9 cellular contexts compared by ENCODE assay signal in genomic region chr10:46285300-46285699, GRCh38. TPM values are rescaled to one million over a fixed set of nuclear protein-coding genes. Genes with fewer than 3 reads are reported as not detected.
DNase-seq lines count a peak whose midpoint lies in the region; ATAC-seq and TF ChIP-seq lines count a peak whose summit lies in the region.
"Had no signal": no experiment of that assay in that cellular context is flagged by ENCODE, and none has a peak within 500 bp of the region (broad histone marks: within the 10 kb centered on the region; RNA-seq: fewer than 3 reads in every experiment).

No MANE protein-coding gene starts in this region.

- intact Hi-C loops in activated naive CD4-positive, alpha-beta T cell treated with anti-CD3 and anti-CD28 coated beads for 36 hours (cut with micrococcal nuclease): loop anchor here (2.0 kb wide), 1 partner anchor 178 kb away; no protein-coding TSS in a partner anchor
- intact Hi-C loops in activated T-helper 1 cell treated with anti-CD3 and anti-CD28 coated beads, Interleukin-12 subunit alpha, Interleukin-12 subunit beta, Interleukin-2, Interleukin-4 antibody, amounts not matched to agents 30 ng/mL and 10 ng/mL and 1 ng/mL, durations not matched to agents 14 hours and 24 hours and 36 hours (cut with micrococcal nuclease): loop anchor here (2.0 kb wide), 1 partner anchor 262 kb away; no protein-coding TSS in a partner anchor

- H3K27me3 ChIP-seq in layer of hippocampus (ENCODE audit: control insufficient read depth, insufficient read depth, low read length): no peaks in the 10 kb centered on the region

- H3K27ac ChIP-seq in layer of hippocampus (ENCODE audit: low read depth, low read length): peak overlapping the region; percentile 88

- no peaks in the 10 kb centered on the region for H3K36me3 Mint-ChIP-seq in activated naive CD4-positive, alpha-beta T cell treated with anti-CD3 and anti-CD28 coated beads for 36 hours (ENCODE audit: low read depth)
- H3K36me3 Mint-ChIP-seq in activated T-helper 1 cell treated with anti-CD3 and anti-CD28 coated beads, Interleukin-12 subunit alpha, Interleukin-12 subunit beta, Interleukin-2, Interleukin-4 antibody, amounts not matched to agents 30 ng/mL and 10 ng/mL and 1 ng/mL, durations not matched to agents 14 hours and 24 hours and 36 hours (ENCODE audit: low read depth): no peaks in the 10 kb centered on the region
- H3K36me3 Mint-ChIP-seq in type B pancreatic cell: no peaks in the 10 kb centered on the region

- CTCF ChIA-PET in activated naive CD4-positive, alpha-beta T cell treated with anti-CD3 and anti-CD28 coated beads for 36 hours (lab: Charles Lee): no interaction called here

- H3K9me3 Mint-ChIP-seq in activated naive CD4-positive, alpha-beta T cell treated with anti-CD3 and anti-CD28 coated beads for 36 hours: no peaks in the 10 kb centered on the region
- H3K9me3 Mint-ChIP-seq in activated T-helper 1 cell treated with anti-CD3 and anti-CD28 coated beads, Interleukin-12 subunit alpha, Interleukin-12 subunit beta, Interleukin-2, Interleukin-4 antibody, amounts not matched to agents 30 ng/mL and 10 ng/mL and 1 ng/mL, durations not matched to agents 14 hours and 24 hours and 36 hours: no peaks in the 10 kb centered on the region
- no peaks in the 10 kb centered on the region for H3K9me3 Mint-ChIP-seq in type B pancreatic cell

- peaks cover 19% of the 10 kb centered on the region for H3K4me1 Mint-ChIP-seq in activated naive CD4-positive, alpha-beta T cell treated with anti-CD3 and anti-CD28 coated beads for 36 hours (ENCODE audit: low read depth)
- peaks cover 33% of the 10 kb centered on the region for H3K4me1 Mint-ChIP-seq in activated T-helper 1 cell treated with anti-CD3 and anti-CD28 coated beads, Interleukin-12 subunit alpha, Interleukin-12 subunit beta, Interleukin-2, Interleukin-4 antibody, amounts not matched to agents 30 ng/mL and 10 ng/mL and 1 ng/mL, durations not matched to agents 14 hours and 24 hours and 36 hours (ENCODE audit: low read depth)
- H3K4me1 Mint-ChIP-seq in type B pancreatic cell (ENCODE audit: unreplicated experiment): peaks cover 12% of the 10 kb centered on the region

- H3K4me3 Mint-ChIP-seq in activated naive CD4-positive, alpha-beta T cell treated with anti-CD3 and anti-CD28 coated beads for 36 hours: peak overlapping the region; percentile 91
- peak overlapping the region; percentile 80 for H3K4me3 Mint-ChIP-seq in activated T-helper 1 cell treated with anti-CD3 and anti-CD28 coated beads, Interleukin-12 subunit alpha, Interleukin-12 subunit beta, Interleukin-2, Interleukin-4 antibody, amounts not matched to agents 30 ng/mL and 10 ng/mL and 1 ng/mL, durations not matched to agents 14 hours and 24 hours and 36 hours
- H3K4me3 Mint-ChIP-seq in type B pancreatic cell: peak overlapping the region; percentile 85

- no peaks in the 10 kb centered on the region for H3K27me3 Mint-ChIP-seq in activated naive CD4-positive, alpha-beta T cell treated with anti-CD3 and anti-CD28 coated beads for 36 hours (ENCODE audit: low read depth)
- peaks cover 21% of the 10 kb centered on the region for H3K27me3 Mint-ChIP-seq in activated T-helper 1 cell treated with anti-CD3 and anti-CD28 coated beads, Interleukin-12 subunit alpha, Interleukin-12 subunit beta, Interleukin-2, Interleukin-4 antibody, amounts not matched to agents 30 ng/mL and 10 ng/mL and 1 ng/mL, durations not matched to agents 14 hours and 24 hours and 36 hours (ENCODE audit: insufficient read depth)
- H3K27me3 Mint-ChIP-seq in type B pancreatic cell: peaks cover 44% of the 10 kb centered on the region

- DNase-seq in activated naive CD4-positive, alpha-beta T cell treated with anti-CD3 and anti-CD28 coated beads for 36 hours: no peak
- no peak for DNase-seq in activated naive CD4-positive, alpha-beta T cell (lab: John Stamatoyannopoulos, UW)
- no peak for DNase-seq in activated T-helper 1 cell treated with anti-CD3 and anti-CD28 coated beads, Interleukin-12 subunit alpha, Interleukin-12 subunit beta, Interleukin-2, Interleukin-4 antibody, amounts not matched to agents 30 ng/mL and 10 ng/mL and 1 ng/mL, durations not matched to agents 14 hours and 24 hours and 36 hours (ENCODE audit: low spot score)
- no peak for DNase-seq in type B pancreatic cell (ENCODE audit: extremely low spot score, unreplicated experiment)

- ATAC-seq in HG03571 (IDR thresholded peaks at IDR 0.05; ENCODE audit: unreplicated experiment) (no peak), HG03135 (IDR thresholded peaks at IDR 0.05; ENCODE audit: unreplicated experiment) (no peak), GM18909 (IDR thresholded peaks at IDR 0.05; ENCODE audit: poor library complexity, unreplicated experiment) (no peak)

- no peak for TF ChIP-seq CTCF in type B pancreatic cell (conservative IDR thresholded peaks at IDR 0.05)

- no peak overlapping the region for H3K27ac Mint-ChIP-seq in activated naive CD4-positive, alpha-beta T cell treated with anti-CD3 and anti-CD28 coated beads for 36 hours
- H3K27ac Mint-ChIP-seq in activated T-helper 1 cell treated with anti-CD3 and anti-CD28 coated beads, Interleukin-12 subunit alpha, Interleukin-12 subunit beta, Interleukin-2, Interleukin-4 antibody, amounts not matched to agents 30 ng/mL and 10 ng/mL and 1 ng/mL, durations not matched to agents 14 hours and 24 hours and 36 hours: no peak overlapping the region
- peak overlapping the region; percentile 49 for H3K27ac Mint-ChIP-seq in type B pancreatic cell

RNA-seq across cellular contexts. Expression of gene ANTXRL, which starts 1.5 kb away (rescaled TPM):
- not detected for total RNA-seq in activated naive CD4-positive, alpha-beta T cell treated with anti-CD3 and anti-CD28 coated beads for 36 hours
- not detected in 2 replicates for total RNA-seq in activated T-helper 1 cell treated with anti-CD3 and anti-CD28 coated beads, Interleukin-12 subunit alpha, Interleukin-12 subunit beta, Interleukin-2, Interleukin-4 antibody, amounts not matched to agents 30 ng/mL and 10 ng/mL and 1 ng/mL, durations not matched to agents 14 hours and 24 hours and 36 hours
- total RNA-seq in type B pancreatic cell (ENCODE audit: low replicate concordance): not detected in 2 replicates
- total RNA-seq: RPMI7951 had no signal
